1 cellular context compared by ENCODE assay signal in the genomic region with DNA sequence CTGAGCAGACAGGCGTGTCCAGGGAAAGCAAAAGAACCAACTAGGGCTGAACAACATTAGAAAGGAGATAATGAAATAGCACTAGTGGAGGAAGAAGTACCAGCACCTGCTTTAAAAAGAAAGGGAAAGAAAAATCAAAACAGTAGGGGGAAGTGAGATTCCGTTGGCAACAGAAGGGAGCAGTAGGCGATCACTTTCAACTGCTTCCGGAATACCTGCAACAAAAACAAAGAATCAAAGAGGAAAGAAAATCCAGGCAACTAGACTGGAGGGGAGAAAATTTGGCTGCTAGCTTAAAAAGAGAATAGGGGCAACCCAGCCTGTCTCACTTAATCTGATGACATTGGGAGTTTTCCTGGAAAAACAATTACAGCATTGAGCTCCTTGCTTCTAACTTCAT.
A peak's percentile ranks its signal among the peaks of the same experiment; 100 is the strongest.
TF ChIP-seq lines count a peak whose summit lies in the region.

No MANE protein-coding gene starts in this region.

TF ChIP-seq in HEK293, 187 proteins besides CTCF, POLR2A, EP300 and RAD21 (continued from another document):
- TF ChIP-seq, protein P1, sequence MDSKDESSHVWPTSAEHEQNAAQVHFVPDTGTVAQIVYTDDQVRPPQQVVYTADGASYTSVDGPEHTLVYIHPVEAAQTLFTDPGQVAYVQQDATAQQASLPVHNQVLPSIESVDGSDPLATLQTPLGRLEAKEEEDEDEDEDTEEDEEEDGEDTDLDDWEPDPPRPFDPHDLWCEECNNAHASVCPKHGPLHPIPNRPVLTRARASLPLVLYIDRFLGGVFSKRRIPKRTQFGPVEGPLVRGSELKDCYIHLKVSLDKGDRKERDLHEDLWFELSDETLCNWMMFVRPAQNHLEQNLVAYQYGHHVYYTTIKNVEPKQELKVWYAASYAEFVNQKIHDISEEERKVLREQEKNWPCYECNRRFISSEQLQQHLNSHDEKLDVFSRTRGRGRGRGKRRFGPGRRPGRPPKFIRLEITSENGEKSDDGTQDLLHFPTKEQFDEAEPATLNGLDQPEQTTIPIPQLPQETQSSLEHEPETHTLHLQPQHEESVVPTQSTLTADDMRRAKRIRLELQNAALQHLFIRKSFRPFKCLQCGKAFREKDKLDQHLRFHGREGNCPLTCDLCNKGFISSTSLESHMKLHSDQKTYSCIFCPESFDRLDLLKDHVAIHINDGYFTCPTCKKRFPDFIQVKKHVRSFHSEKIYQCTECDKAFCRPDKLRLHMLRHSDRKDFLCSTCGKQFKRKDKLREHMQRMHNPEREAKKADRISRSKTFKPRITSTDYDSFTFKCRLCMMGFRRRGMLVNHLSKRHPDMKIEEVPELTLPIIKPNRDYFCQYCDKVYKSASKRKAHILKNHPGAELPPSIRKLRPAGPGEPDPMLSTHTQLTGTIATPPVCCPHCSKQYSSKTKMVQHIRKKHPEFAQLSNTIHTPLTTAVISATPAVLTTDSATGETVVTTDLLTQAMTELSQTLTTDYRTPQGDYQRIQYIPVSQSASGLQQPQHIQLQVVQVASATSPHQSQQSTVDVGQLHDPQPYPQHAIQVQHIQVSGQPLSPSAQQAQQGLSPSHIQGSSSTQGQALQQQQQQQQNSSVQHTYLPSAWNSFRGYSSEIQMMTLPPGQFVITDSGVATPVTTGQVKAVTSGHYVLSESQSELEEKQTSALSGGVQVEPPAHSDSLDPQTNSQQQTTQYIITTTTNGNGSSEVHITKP (tag by site-specific recombination; IDR thresholded peaks at IDR 0.05) = peak; percentile 13; the same call in 1 of the 2 replicates
- no peak for TF ChIP-seq ZBTB20 (tag by site-specific recombination; IDR thresholded peaks at IDR 0.05)
- no peak for TF ChIP-seq ZNF341 (tag by site-specific recombination; IDR thresholded peaks at IDR 0.05; ENCODE audit: low read depth)
- peak; percentile 67 for TF ChIP-seq OSR2 (tag by site-specific recombination; IDR thresholded peaks at IDR 0.05)
- no peak for TF ChIP-seq ZNF2 (tag by site-specific recombination; IDR thresholded peaks at IDR 0.05)
- no peak for TF ChIP-seq ZNF292 (tag by site-specific recombination; IDR thresholded peaks at IDR 0.05; ENCODE audit: borderline replicate concordance, low read depth)
- 0 out of 2 replicates have a peak, but pooled peaks have one; percentile 15 for TF ChIP-seq SP7 (tag by site-specific recombination; IDR thresholded peaks at IDR 0.05)
